In genomic region chr3:127002195-127003174, GRCh38 we compare ENCODE assay signal across 8 cellular contexts. TPM values are rescaled to one million over a fixed set of nuclear protein-coding genes. Genes with fewer than 3 reads are reported as not detected.
DNase-seq lines count a peak whose midpoint lies in the region; ATAC-seq and TF ChIP-seq lines count a peak whose summit lies in the region.

No MANE protein-coding gene starts in this region.

- H3K4me1 ChIP-seq in breast epithelium (peaks cover 19 to 20% of the 10 kb centered on the region in 2 donors), spleen (peaks cover 3 to 58% (median 29%) of the 10 kb centered on the region in 6 donors)

- TF ChIP-seq CTCF in breast epithelium (IDR thresholded peaks at IDR 0.05) (no peak), spleen (IDR thresholded peaks at IDR 0.05 in 8 of 11, conservative IDR thresholded peaks at IDR 0.05 in 3 of 11) (peak in 9 of 11 experiments; percentile 12 to 61 (median 39))

- 51 to 71% (median 55%) methylated on average over 15 to 26 of the region's 26 CpGs for WGBS in spleen, 5 donors

- H3K27me3 ChIP-seq in breast epithelium (no peaks in the 10 kb centered on the region), spleen (replicated peaks in 1 of 7) (no peaks in the 10 kb centered on the region)

- DNase-seq in HK-2 (ENCODE audit: unreplicated experiment): peak; percentile 95
- DNase-seq in breast epithelium (ENCODE audit: low spot score in 2 of 2): peak; percentile 74 to 81
- peak; percentile 97 for DNase-seq in islet precursor cell
- peak; percentile 86 for DNase-seq in spleen
- DNase-seq in SIG-M5 treated with dmso at 0.1 percent for 504 hours (lab: John Stamatoyannopoulos, UW; ENCODE audit: unreplicated experiment): no peak
- no peak for DNase-seq in NCI-H1417 (lab: John Stamatoyannopoulos, UW)

- H3K27ac ChIP-seq in breast epithelium (peak overlapping the region; percentile 70 to 93), spleen (peak overlapping the region in 7 of 8 donors; percentile 65 to 82 (median 80))

- ATAC-seq in GM19023 (IDR thresholded peaks at IDR 0.05; ENCODE audit: unreplicated experiment): no peak
- ATAC-seq in HG02642 (IDR thresholded peaks at IDR 0.05; ENCODE audit: poor library complexity, unreplicated experiment): no peak

- TF ChIP-seq POLR2A in breast epithelium (IDR thresholded peaks at IDR 0.05) (no peak), spleen (IDR thresholded peaks at IDR 0.05) (no peak)

- peak overlapping the region in 1 of 3 donors; percentile 51 for H3K4me3 ChIP-seq in breast epithelium
- no peak overlapping the region for H3K4me3 ChIP-seq in spleen

- no peaks in the 10 kb centered on the region for H3K9me3 ChIP-seq in breast epithelium
- H3K9me3 ChIP-seq in spleen: no peaks in the 10 kb centered on the region

- H3K36me3 ChIP-seq in breast epithelium: no peaks in the 10 kb centered on the region
- H3K36me3 ChIP-seq in spleen: peaks cover 0 to 10% (median under 1%) of the 10 kb centered on the region in 6 donors

- intact Hi-C loops in breast epithelium (cut with DNase I; ENCODE audit: low total_unique reads) (no loop called here), spleen (cut with DNase I; ENCODE audit: low total_unique reads) (no loop called here)

RNA-seq across cellular contexts. Expression of gene PLXNA1, which starts 19.6 kb away (rescaled TPM):
- total RNA-seq in breast epithelium (10 to 100 TPM; 21.3 to 32.2 (median 25.9) TPM), spleen (10 to 100 TPM; 27.8 to 47.6 (median 41.4) TPM)
- polyA plus RNA-seq in spleen: 10 to 100 TPM in 1 of 3 donors, 1 to 10 TPM in 2; 3.7 to 11.9 (median 3.8) TPM

Comparison
In these comparisons a context has a peak if more than half of its experiments do, and no peak if none do; other contexts are left out.
1. DNase-seq: peak in HK-2 (single experiment), breast epithelium (2 of 2), islet precursor cell (single experiment) and spleen (single experiment); none in SIG-M5 treated with dmso at 0.1 percent for 504 hours (single experiment) and NCI-H1417 (0 of 3).
2. CTCF ChIP-seq: peak in spleen (9 of 11); none in breast epithelium (0 of 3).